In genomic region chr1:175138579-175138978, GRCh38 we compare ENCODE assay signal across 27 cellular contexts.
"Had no signal": no experiment of that assay in that cellular context is flagged by ENCODE, and none has a peak within 500 bp of the region (broad histone marks: within the 10 kb centered on the region; RNA-seq: fewer than 3 reads in every experiment).

No MANE protein-coding gene starts in this region.

- ATAC-seq: heart left ventricle; left cardiac atrium; left lung; mucosa of descending colon; sciatic nerve; stimulated activated naive CD8-positive, alpha-beta T cell treated with anti-CD3 and anti-CD28 coated beads, Interleukin-15, amount 100 ng/mL, for 72 hours had no signal

- H3K4me3 Mint-ChIP-seq: mesothelial cell of epicardium; naive B cell; nephron; neural progenitor cell; stimulated activated naive CD8-positive, alpha-beta T cell treated with anti-CD3 and anti-CD28 coated beads, Interleukin-15, amount 100 ng/mL, for 72 hours had no signal

- H3K36me3 Mint-ChIP-seq: mesothelial cell of epicardium, naive B cell, neural progenitor cell had no signal

- H3K27me3 ChIP-seq: heart left ventricle, hepatocyte, left lung, suprapubic skin, transverse colon, vagina had no signal

- H3K9me3 Mint-ChIP-seq: mesothelial cell of epicardium; naive B cell; nephron; stimulated activated naive CD8-positive, alpha-beta T cell treated with anti-CD3 and anti-CD28 coated beads, Interleukin-15, amount 100 ng/mL, for 72 hours had no signal

- H3K4me3 ChIP-seq: coronary artery, heart left ventricle, hepatocyte, left lung, mucosa of descending colon, neural progenitor cell, smooth muscle cell, suprapubic skin, transverse colon, vagina had no signal

- H3K27ac Mint-ChIP-seq: mesothelial cell of epicardium; naive B cell; nephron; neural progenitor cell; progenitor cell of endocrine pancreas; stimulated activated naive CD8-positive, alpha-beta T cell treated with anti-CD3 and anti-CD28 coated beads, Interleukin-15, amount 100 ng/mL, for 72 hours had no signal

- H3K27ac ChIP-seq: coronary artery, heart left ventricle, hepatocyte, left lung, neural progenitor cell, parathyroid adenoma, suprapubic skin, transverse colon, vagina had no signal

- DNase-seq: dermis blood vessel endothelial cell; effector memory CD4-positive, alpha-beta T cell; erythroblast; heart left ventricle; left cardiac atrium; left lung; mesenchymal stem cell; mucosa of descending colon; naive B cell; stimulated activated CD4-positive, alpha-beta T cell treated with anti-CD3 and anti-CD28 coated beads, Interleukin-12 subunit alpha, Interleukin-12 subunit beta, amount 100 ng/mL, for 4 hours; stimulated activated CD4-positive, alpha-beta T cell treated with anti-CD3 and anti-CD28 coated beads, Interleukin-1b, Interleukin-23, amount 100 ng/mL, for 48 hours; stimulated activated CD4-positive, alpha-beta T cell treated with anti-CD3 and anti-CD28 coated beads, Interleukin-4, amount 100 ng/mL, for 1 hour; stimulated activated CD8-positive, alpha-beta memory T cell treated with anti-CD3 and anti-CD28 coated beads, Interleukin-4, amount 100 ng/mL, for 48 hours; stimulated activated naive CD4-positive, alpha-beta T cell; stimulated activated naive CD8-positive, alpha-beta T cell treated with anti-CD3 and anti-CD28 coated beads, Interleukin-15, amount 100 ng/mL, for 72 hours; transverse colon had no signal

- H3K9me3 ChIP-seq: heart left ventricle, left lung, mucosa of descending colon, suprapubic skin, transverse colon, vagina had no signal

- H3K4me1 ChIP-seq: left lung, neural progenitor cell, parathyroid adenoma, suprapubic skin, transverse colon, vagina had no signal

- H3K36me3 ChIP-seq: heart left ventricle, left lung, neural progenitor cell, suprapubic skin, transverse colon, vagina had no signal

- H3K4me1 Mint-ChIP-seq: mesothelial cell of epicardium; nephron; stimulated activated naive CD8-positive, alpha-beta T cell treated with anti-CD3 and anti-CD28 coated beads, Interleukin-15, amount 100 ng/mL, for 72 hours had no signal
